ENCODE assay signal across 12 cellular contexts in genomic region chr6:137804647-137805046, GRCh38.
A peak's percentile ranks its signal among the peaks of the same experiment; 100 is the strongest.
DNase-seq lines count a peak whose midpoint lies in the region; ATAC-seq and TF ChIP-seq lines count a peak whose summit lies in the region.
"Had no signal": no experiment of that assay in that cellular context is flagged by ENCODE, and none has a peak within 500 bp of the region (broad histone marks: within the 10 kb centered on the region; RNA-seq: fewer than 3 reads in every experiment).

No MANE protein-coding gene starts in this region.

- no peaks in the 10 kb centered on the region for H3K36me3 ChIP-seq in stomach smooth muscle (ENCODE audit: control insufficient read depth in 2 of 2, insufficient read depth in 2 of 2, low read length in 2 of 2)
- H3K36me3 ChIP-seq: SJSA1 had no signal

- H3K27me3 Mint-ChIP-seq in activated naive CD4-positive, alpha-beta T cell treated with anti-CD3 and anti-CD28 coated beads for 36 hours (ENCODE audit: low read depth) = no peaks in the 10 kb centered on the region

- in situ Hi-C loops in astrocyte of the spinal cord (cut with HindIII; ENCODE audit: low sequenced_read_pairs) = no loop called here

- H3K9ac ChIP-seq in stomach smooth muscle (ENCODE audit: low read length in 2 of 2) = peak overlapping the region in 1 of 2 donors; percentile 39

- no peak overlapping the region for H3K4me3 ChIP-seq in astrocyte of the spinal cord (ENCODE audit: low read depth, low read length)
- H3K4me3 ChIP-seq in stomach smooth muscle (ENCODE audit: low read length in 2 of 2) = no peak overlapping the region
- H3K4me3 ChIP-seq: SJSA1 had no signal

- no peak for TF ChIP-seq CTCF in astrocyte of the spinal cord (IDR thresholded peaks at IDR 0.05; ENCODE audit: low read depth, low read length)

- no peak for DNase-seq in activated naive CD4-positive, alpha-beta T cell treated with anti-CD3 and anti-CD28 coated beads for 36 hours
- DNase-seq in activated naive CD4-positive, alpha-beta T cell (lab: John Stamatoyannopoulos, UW) = no peak
- peak; percentile 72 for DNase-seq in astrocyte of the spinal cord (ENCODE audit: low read depth, low spot score)
- DNase-seq in iris pigment epithelial cell (ENCODE audit: low read depth) = peak; percentile 32
- no peak for DNase-seq in hypothalamus (lab: John Stamatoyannopoulos, UW)
- no peak for DNase-seq in NCI-H1417 treated with DMSO at 0.1 percent for 48 hours (lab: John Stamatoyannopoulos, UW)
- DNase-seq: caudate nucleus, Kasumi-1, NCI-H446 treated with DMSO at 0.1 percent for 48 hours had no signal

- H3K27me3 ChIP-seq in stomach smooth muscle (ENCODE audit: control insufficient read depth in 1 of 2, insufficient read depth in 2 of 2, low read length in 2 of 2) = no peaks in the 10 kb centered on the region
- H3K27me3 ChIP-seq: SJSA1 had no signal

- H3K36me3 Mint-ChIP-seq in activated naive CD4-positive, alpha-beta T cell treated with anti-CD3 and anti-CD28 coated beads for 36 hours (ENCODE audit: low read depth) = no peaks in the 10 kb centered on the region

- H3K27ac Mint-ChIP-seq in activated naive CD4-positive, alpha-beta T cell treated with anti-CD3 and anti-CD28 coated beads for 36 hours = peak overlapping the region; percentile 37

- H3K9me3 ChIP-seq in stomach smooth muscle (ENCODE audit: control insufficient read depth in 2 of 2, low read length in 2 of 2) = no peaks in the 10 kb centered on the region
- H3K9me3 ChIP-seq: SJSA1 had no signal

- intact Hi-C loops in activated naive CD4-positive, alpha-beta T cell treated with anti-CD3 and anti-CD28 coated beads for 36 hours (cut with micrococcal nuclease) = no loop called here

- no peak overlapping the region for H3K4me3 Mint-ChIP-seq in activated naive CD4-positive, alpha-beta T cell treated with anti-CD3 and anti-CD28 coated beads for 36 hours

- peaks cover 5% of the 10 kb centered on the region for H3K4me1 ChIP-seq in stomach smooth muscle (ENCODE audit: control insufficient read depth, insufficient read depth, low read length)

- H3K4me1 Mint-ChIP-seq in activated naive CD4-positive, alpha-beta T cell treated with anti-CD3 and anti-CD28 coated beads for 36 hours (ENCODE audit: low read depth) = peaks cover 71% of the 10 kb centered on the region

- ATAC-seq in GM21529 (IDR thresholded peaks at IDR 0.05; ENCODE audit: unreplicated experiment) = no peak

- H3K27ac ChIP-seq in stomach smooth muscle (ENCODE audit: low read length) = peak overlapping the region; percentile 85
- H3K27ac ChIP-seq: SJSA1 had no signal

- H3K9me3 Mint-ChIP-seq in activated naive CD4-positive, alpha-beta T cell treated with anti-CD3 and anti-CD28 coated beads for 36 hours = peaks cover 3% of the 10 kb centered on the region

- CTCF ChIA-PET in activated naive CD4-positive, alpha-beta T cell treated with anti-CD3 and anti-CD28 coated beads for 36 hours (lab: Charles Lee) = interaction anchor here (0.6 to 1.6 kb wide), 6 partner anchors 12 to 201 kb away, joined by 3 to 7 read pairs (median 3); partner anchors contain the start of gene TNFAIP3

Comparison
In these comparisons a context has a peak if more than half of its experiments do, and no peak if none do; other contexts are left out.
1. DNase-seq: peak in astrocyte of the spinal cord (single experiment) and iris pigment epithelial cell (single experiment); none in activated naive CD4-positive, alpha-beta T cell treated with anti-CD3 and anti-CD28 coated beads for 36 hours (single experiment), activated naive CD4-positive, alpha-beta T cell (0 of 4), hypothalamus (0 of 51) and NCI-H1417 treated with DMSO at 0.1 percent for 48 hours (single experiment).